6 cellular contexts compared by ENCODE assay signal in genomic region chr19:33026602-33027001, GRCh38. TPM values are rescaled to one million over a fixed set of nuclear protein-coding genes. Genes with fewer than 3 reads are reported as not detected.
DNase-seq lines count a peak whose midpoint lies in the region; ATAC-seq and TF ChIP-seq lines count a peak whose summit lies in the region.
"Not testable (repeated sequence)": the region's sequence is repeated elsewhere in the genome, so short reads cannot be mapped to it uniquely, and the experiment has no call there.

No MANE protein-coding gene starts in this region.

- not testable (repeated sequence) for H2BK15ac ChIP-seq in H9 (ENCODE audit: low read depth, low read length)

- H3K23ac ChIP-seq in H9 (ENCODE audit: insufficient read length, low read depth, low read length): not testable (repeated sequence)

- WGBS in H9 (ENCODE audit: extremely low coverage, insufficient read length, low lambda C conversion rate): no CpG with 5 or more reads among the region's 5 CpGs
- 85% methylated on average over 4 of the region's 5 CpGs for WGBS in suprapubic skin

- not testable (repeated sequence) for H3T11ph ChIP-seq in H9 (ENCODE audit: low read length)

- not testable (repeated sequence) for H2AK5ac ChIP-seq in H9 (ENCODE audit: insufficient read length, low read length)

- not testable (repeated sequence) for H2BK120ac ChIP-seq in H9 (ENCODE audit: low read depth, low read length, poor library complexity, severe bottlenecking)

- not testable (repeated sequence) for H2BK20ac ChIP-seq in H9 (ENCODE audit: low read depth, low read length, poor library complexity, severe bottlenecking)

- not testable (repeated sequence) for H3K4me3 ChIP-seq in mucosa of descending colon, suprapubic skin

- not testable (repeated sequence) for H3K4me2 ChIP-seq in H9 (ENCODE audit: insufficient read depth, insufficient read length, low read length)

- not testable (repeated sequence) for H3K27me3 Mint-ChIP-seq in H9 (ENCODE audit: low read depth)

- not testable (repeated sequence) for H3K14ac ChIP-seq in H9 (ENCODE audit: insufficient read depth, low read length)

- H3K9ac ChIP-seq in H9 (ENCODE audit: extremely low read depth, insufficient read length, low read length): not testable (repeated sequence)

- not testable (repeated sequence) for H3K27me3 ChIP-seq in H9 (ENCODE audit: insufficient read depth, low read length); suprapubic skin

- H3K9me3 Mint-ChIP-seq in H9: peaks cover 26 to 29% of the 10 kb centered on the region in 2 experiments

- not testable (repeated sequence) for H4K91ac ChIP-seq in H9 (ENCODE audit: insufficient read length, low read depth, low read length)

- H3K4me1 Mint-ChIP-seq in H9: peaks cover 24 to 38% of the 10 kb centered on the region in 2 experiments

- H2BK5ac ChIP-seq in H9 (ENCODE audit: insufficient read length, low read length): not testable (repeated sequence)

- peaks cover 38 to 58% (median 48%) of the 10 kb centered on the region in 3 experiments for H3K36me3 Mint-ChIP-seq in H9 (ENCODE audit: insufficient read depth in 1 of 3, low read depth in 3 of 3)

- TF ChIP-seq CTCF in C4-2B (conservative IDR thresholded peaks at IDR 0.05); H9 (conservative IDR thresholded peaks at IDR 0.05); VCaP (conservative IDR thresholded peaks at IDR 0.05); mucosa of descending colon (IDR thresholded peaks at IDR 0.05); suprapubic skin (IDR thresholded peaks at IDR 0.05): not testable (repeated sequence)

- intact Hi-C loops in mucosa of descending colon (cut with DNase I, micrococcal nuclease): not testable (repeated sequence)

- not testable (repeated sequence) for H3K4me3 Mint-ChIP-seq in H9

- H3K79me1 ChIP-seq in H9 (ENCODE audit: insufficient read depth, low read depth, low read length, poor library complexity, severe bottlenecking): not testable (repeated sequence)

- not testable (repeated sequence) for H3K4ac ChIP-seq in H9 (ENCODE audit: low read depth, low read length)

- peak; percentile 76 for ATAC-seq in left lobe of liver
- peak; percentile 4 for ATAC-seq in mucosa of descending colon

- not testable (repeated sequence) for H4K8ac ChIP-seq in H9 (replicated peaks; ENCODE audit: insufficient read length, low read depth, low read length)

- TF ChIP-seq EP300 in suprapubic skin (IDR thresholded peaks at IDR 0.05): not testable (repeated sequence)

- H3K56ac ChIP-seq in H9 (ENCODE audit: insufficient read length, low read depth, low read length): not testable (repeated sequence)

- peak overlapping the region; percentile 100 for H3K27ac ChIP-seq in C4-2B
- not testable (repeated sequence) for H3K27ac ChIP-seq in H9 (ENCODE audit: insufficient read length, low read depth, low read length)
- H3K27ac ChIP-seq in VCaP: peak overlapping the region; percentile 96
- H3K27ac ChIP-seq in suprapubic skin: peak overlapping the region; percentile 54

- not testable (repeated sequence) for H3K79me2 ChIP-seq in H9 (ENCODE audit: insufficient read depth, low read length)

- H2AFZ ChIP-seq in H9 (ENCODE audit: low read length): not testable (repeated sequence)

- H3K4me1 ChIP-seq in H9 (ENCODE audit: insufficient read depth, low read length); mucosa of descending colon (ENCODE audit: low read depth); suprapubic skin: not testable (repeated sequence)

- DNase-seq in H9; left lobe of liver (ENCODE audit: low spot score); mucosa of descending colon; suprapubic skin (ENCODE audit: low spot score in 2 of 2): not testable (repeated sequence)

- H3K36me3 ChIP-seq in mucosa of descending colon (ENCODE audit: low read depth); suprapubic skin: not testable (repeated sequence)

- peaks cover 11% of the 10 kb centered on the region for H3K9me3 ChIP-seq in H9 (ENCODE audit: control insufficient read depth, low read depth, low read length)
- not testable (repeated sequence) for H3K9me3 ChIP-seq in mucosa of descending colon, suprapubic skin

- TF ChIP-seq POLR2A in suprapubic skin (IDR thresholded peaks at IDR 0.05): not testable (repeated sequence)

- H4K5ac ChIP-seq in H9 (ENCODE audit: insufficient read length, low read depth, low read length): not testable (repeated sequence)

- not testable (repeated sequence) for H3K23me2 ChIP-seq in H9 (ENCODE audit: insufficient read length, low read depth, low read length, poor library complexity, severe bottlenecking)

- H2BK12ac ChIP-seq in H9 (ENCODE audit: insufficient read length, low read depth, low read length): not testable (repeated sequence)

- H4K20me1 ChIP-seq in H9 (ENCODE audit: control insufficient read depth, insufficient read depth, insufficient read length): not testable (repeated sequence)

- H3K27ac Mint-ChIP-seq in H9: peak overlapping the region in 2 of 3 experiments; percentile 44 to 65; a peak in 4 of 7 replicates

- not testable (repeated sequence) for H3K18ac ChIP-seq in H9 (ENCODE audit: insufficient read length, low read depth, low read length)

RNA-seq across cellular contexts. Expression of gene RHPN2, which starts 38.1 kb away (rescaled TPM):
- 29.1 and 29.2 TPM in 2 replicates for total RNA-seq in H9 (2021)
- 9.9 TPM for total RNA-seq in left lobe of liver
- total RNA-seq in mucosa of descending colon: 10 to 100 TPM; 37.3 to 72.7 (median 68.3) TPM
- total RNA-seq in suprapubic skin: 10 to 100 TPM in 3 of 4 donors, 1 to 10 TPM in 1; 7.8 to 39.7 (median 18.5) TPM

RNA-seq across cellular contexts. Expression of gene GPATCH1, which starts 54.4 kb away (rescaled TPM):
- total RNA-seq in H9 (2021) (11.7 and 12.2 TPM in 2 replicates), left lobe of liver (4.0 TPM), mucosa of descending colon (10 to 100 TPM; 11.9 to 12.4 (median 11.9) TPM), suprapubic skin (10 to 100 TPM in 3 of 4 donors, 1 to 10 TPM in 1; 8.0 to 29.3 (median 14.3) TPM)

RNA-seq across cellular contexts. Expression of gene FAAP24, which starts 54.6 kb away (rescaled TPM):
- total RNA-seq in H9 (2021) (6.0 and 7.2 TPM in 2 replicates), left lobe of liver (1.1 TPM), mucosa of descending colon (1 to 10 TPM; 1.1 to 3.4 (median 1.5) TPM), suprapubic skin (1 to 10 TPM in 3 of 4 donors, under 1 TPM in 1; 0.98 to 4.1 (median 1.9) TPM)

RNA-seq across cellular contexts. Expression of gene CEP89, which starts 54.8 kb away (rescaled TPM):
- 21.4 and 22.1 TPM in 2 replicates for total RNA-seq in H9 (2021)
- 4.6 TPM for total RNA-seq in left lobe of liver
- total RNA-seq in mucosa of descending colon: 10 to 100 TPM; 12.6 to 19.0 (median 16.1) TPM
- total RNA-seq in suprapubic skin: 10 to 100 TPM; 11.7 to 22.5 (median 17.5) TPM
